Comparison of ENCODE assay signal across 8 cellular contexts in the genomic region with DNA sequence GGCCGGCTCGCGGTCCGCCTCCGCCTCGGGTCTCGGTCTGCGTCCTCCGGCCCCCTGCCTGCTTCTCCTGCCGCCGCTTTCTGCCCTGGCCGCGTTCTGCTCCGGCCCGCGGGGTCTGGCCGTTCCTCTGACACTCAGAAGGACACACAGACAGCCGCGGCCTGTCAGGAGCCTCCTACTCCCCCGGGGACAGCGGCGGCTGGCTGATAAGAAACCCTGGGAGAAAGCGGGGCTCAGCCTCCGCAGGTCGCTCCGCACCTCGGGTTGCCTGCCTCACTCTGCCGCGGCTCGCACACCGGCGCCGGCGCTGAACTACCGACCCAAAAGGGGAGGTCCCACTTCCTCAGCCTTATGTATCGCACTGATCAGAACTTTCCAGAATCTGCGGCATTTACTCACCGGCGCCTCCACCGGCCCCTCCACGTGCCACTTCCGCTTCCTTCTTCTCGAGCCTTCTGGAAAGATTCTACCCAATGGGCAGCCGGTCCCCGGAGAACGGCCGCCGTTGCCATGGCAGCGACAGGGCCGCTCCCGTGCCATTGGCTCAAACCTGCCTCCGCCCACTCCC. TPM values are rescaled to one million over a fixed set of nuclear protein-coding genes. Genes with fewer than 3 reads are reported as not detected.
DNase-seq lines count a peak whose midpoint lies in the region; ATAC-seq and TF ChIP-seq lines count a peak whose summit lies in the region.

A gene (minus strand): TSS at position 322 of the 568 bp plus-strand sequence. CDS start 322 bp downstream, outside the sequence.

- H3K4me2 ChIP-seq in osteoblast (ENCODE audit: insufficient read depth, low read length), result peak within 1 kb of the TSS; percentile 93

- H3K4me3 Mint-ChIP-seq in activated naive CD8-positive, alpha-beta T cell, result peak within 1 kb of the TSS; percentile 99
- H3K4me3 Mint-ChIP-seq in glutamatergic neuron (ENCODE audit: unreplicated experiment), result peak within 1 kb of the TSS; percentile 98

- H3K9me3 Mint-ChIP-seq in activated naive CD8-positive, alpha-beta T cell (ENCODE audit: low read depth), result no peaks in the 10 kb centered on the region
- peaks cover 10% of the 10 kb centered on the region for H3K9me3 Mint-ChIP-seq in glutamatergic neuron (ENCODE audit: unreplicated experiment)

- peaks cover 44% of the 10 kb centered on the region for H3K4me1 Mint-ChIP-seq in activated naive CD8-positive, alpha-beta T cell (ENCODE audit: low read depth)
- H3K4me1 Mint-ChIP-seq in glutamatergic neuron (ENCODE audit: low read depth, unreplicated experiment), result peaks cover 15% of the 10 kb centered on the region

- in situ Hi-C loops in SK-MEL-5 (cut with HindIII; ENCODE audit: low pct_unique_long_range_greater_than_20kb, low sequenced_read_pairs), result no loop called here

- peaks cover 18% of the 10 kb centered on the region for H3K36me3 Mint-ChIP-seq in activated naive CD8-positive, alpha-beta T cell
- no peaks in the 10 kb centered on the region for H3K36me3 Mint-ChIP-seq in glutamatergic neuron (ENCODE audit: unreplicated experiment)

- peaks cover 44% of the 10 kb centered on the region for H3K79me2 ChIP-seq in osteoblast (ENCODE audit: insufficient read depth, low read length)

- CTCF ChIA-PET in HEK293T (lab: Yijun Ruan, JAX), result no interaction called here

- H3K27ac Mint-ChIP-seq in activated naive CD8-positive, alpha-beta T cell, result peak within 1 kb of the TSS; percentile 98
- peak within 1 kb of the TSS; percentile 99 for H3K27ac Mint-ChIP-seq in glutamatergic neuron (ENCODE audit: unreplicated experiment)

- H3K27me3 Mint-ChIP-seq in activated naive CD8-positive, alpha-beta T cell, result no peaks in the 10 kb centered on the region
- peaks cover 11% of the 10 kb centered on the region for H3K27me3 Mint-ChIP-seq in glutamatergic neuron (ENCODE audit: unreplicated experiment)

- H4K20me1 ChIP-seq in osteoblast (ENCODE audit: insufficient read depth, low read length), result peaks cover 14% of the 10 kb centered on the region

- H3K27ac ChIP-seq in osteoblast (ENCODE audit: low read depth, low read length) (peak within 1 kb of the TSS; percentile 96), thoracic aorta (peak within 1 kb of the TSS; percentile 83 to 94)

- H3K4me3 ChIP-seq in GM08714 (ENCODE audit: low read length), result peak within 1 kb of the TSS; percentile 86
- peak within 1 kb of the TSS; percentile 95 for H3K4me3 ChIP-seq in osteoblast (ENCODE audit: insufficient read depth, low read length)
- H3K4me3 ChIP-seq in thoracic aorta, result peak within 1 kb of the TSS; percentile 88

- H3K4me1 ChIP-seq in osteoblast (ENCODE audit: insufficient read depth, low read length) (peaks cover 20% of the 10 kb centered on the region), thoracic aorta (ENCODE audit: control insufficient read depth in 1 of 2, low read depth in 2 of 2) (peaks cover 14 to 25% of the 10 kb centered on the region in 2 donors)

- POLR2A ChIA-PET in HEK293T (lab: Yijun Ruan, JAX), result interaction anchor here (0.6 kb wide), 1 partner anchor 1500 kb away, joined by 3 read pairs; no protein-coding TSS in a partner anchor

- DNase-seq in HEK293T (ENCODE audit: extremely low spot score) (peak; percentile 92), MV-4-11 (lab: John Stamatoyannopoulos, UW) (peak; percentile 98), SK-MEL-5 (ENCODE audit: low read depth, low spot score) (peak; percentile 98), glutamatergic neuron (peak; percentile 100), osteoblast (ENCODE audit: insufficient read length, low spot score, missing footprints) (peak; percentile 96), thoracic aorta (ENCODE audit: low spot score) (peak; percentile 93)

- no peaks in the 10 kb centered on the region for H3K27me3 ChIP-seq in osteoblast (ENCODE audit: insufficient read depth, low read length)
- H3K27me3 ChIP-seq in thoracic aorta (replicated peaks; ENCODE audit: insufficient read depth), result no peaks in the 10 kb centered on the region

- peak; percentile 94 for ATAC-seq in thoracic aorta (ENCODE audit: insufficient number of reproducible peaks, low FRiP score, low read depth)

- peak; percentile 28 for TF ChIP-seq CTCF in glutamatergic neuron (IDR thresholded peaks at IDR 0.05; ENCODE audit: partially characterized antibody, unreplicated experiment)
- TF ChIP-seq CTCF in osteoblast (IDR thresholded peaks at IDR 0.05; ENCODE audit: extremely low read depth, low read depth, low read length), result peak; percentile 20
- peak; percentile 39 for TF ChIP-seq CTCF in thoracic aorta (IDR thresholded peaks at IDR 0.05)

- H2AFZ ChIP-seq in osteoblast (ENCODE audit: low read length), result peak within 1 kb of the TSS; percentile 97

- H3K9me3 ChIP-seq in osteoblast (ENCODE audit: low read depth, low read length), result no peaks in the 10 kb centered on the region
- H3K9me3 ChIP-seq in thoracic aorta, result no peaks in the 10 kb centered on the region

- H3K36me3 ChIP-seq in osteoblast (ENCODE audit: insufficient read depth, low read length) (peaks cover 13% of the 10 kb centered on the region), thoracic aorta (no peaks in the 10 kb centered on the region)

TF ChIP-seq in HEK293T, 16 proteins besides CTCF, POLR2A, EP300 and RAD21:
- TF ChIP-seq ELF4 (IDR thresholded peaks at IDR 0.05) (peak; percentile 84), LEF1 (IDR thresholded peaks at IDR 0.05; ENCODE audit: borderline replicate concordance) (no peak), ARNT (IDR thresholded peaks at IDR 0.05) (peak; percentile 98), SP1 (IDR thresholded peaks at IDR 0.05) (no peak), HDGF (IDR thresholded peaks at IDR 0.05; ENCODE audit: borderline replicate concordance) (no peak), L3MBTL2 (conservative IDR thresholded peaks at IDR 0.05) (peak; percentile 90), FOXM1 (IDR thresholded peaks at IDR 0.05; ENCODE audit: borderline replicate concordance) (no peak)

RNA-seq across cellular contexts. Expression of the gene that starts here (rescaled TPM):
- total RNA-seq in SK-MEL-5 (2014; rRNA removed; shearing (Covaris generic)), result 184 and 206 TPM in 2 replicates
- 113 and 135 TPM in 2 replicates for polyA plus RNA-seq in SK-MEL-5 (2015; cell fraction: cytosol; rRNA removed)
- 143 and 189 TPM in 2 replicates for polyA plus RNA-seq in SK-MEL-5 (2015; cell fraction: nucleus; rRNA removed)
- total RNA-seq in glutamatergic neuron (ENCODE audit: unreplicated experiment), result 114 TPM
- total RNA-seq in osteoblast, result 35.5 and 43.3 TPM in 2 replicates
- total RNA-seq in thoracic aorta, result 10 to 100 TPM; 21.4 to 52.7 TPM

Comparison
In these comparisons a context has a peak if more than half of its experiments do, and no peak if none do; other contexts are left out.
1. Peak in every context shown above with its lines: DNase-seq, ATAC-seq, H3K4me3 ChIP-seq and H3K27ac ChIP-seq.